8 cellular contexts compared by ENCODE assay signal in the genomic region with DNA sequence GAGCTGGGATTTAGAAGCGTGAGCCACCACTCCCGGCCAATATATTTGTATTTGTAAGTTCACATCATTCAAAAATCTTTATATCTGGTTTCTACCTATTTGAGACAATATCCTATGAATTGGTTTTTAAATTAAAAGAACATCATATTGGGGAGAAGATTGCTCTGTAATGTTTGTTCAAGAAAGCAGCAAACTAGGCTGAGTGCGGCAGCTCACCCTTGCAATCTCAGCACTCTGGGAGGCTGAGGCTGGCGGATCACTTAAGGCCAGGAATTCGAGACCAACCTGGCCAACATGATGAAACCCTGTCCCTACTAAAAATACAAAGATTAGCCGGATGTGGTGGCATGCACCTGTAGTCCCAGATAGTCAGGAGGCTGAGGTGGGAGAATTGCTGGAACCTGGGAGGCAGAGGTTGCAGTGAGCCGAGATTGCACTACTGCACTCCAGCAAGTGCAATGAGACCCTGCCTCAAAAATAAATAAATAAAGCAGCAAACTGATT.
"Had no signal": no experiment of that assay in that cellular context is flagged by ENCODE, and none has a peak within 500 bp of the region (broad histone marks: within the 10 kb centered on the region; RNA-seq: fewer than 3 reads in every experiment).

No MANE protein-coding gene starts in this region.

- H3K9ac ChIP-seq: GM23248 had no signal

- DNase-seq: GM23248, GOT3, H7, HFFc6 had no signal

- H3K4me3 ChIP-seq: GM23248, HAP-1 had no signal

- H3K27ac ChIP-seq: GM23248, HL-60 had no signal

- ATAC-seq: HCT116, HepG2 had no signal

- H3K9me3 ChIP-seq: HAP-1 had no signal
